In the genomic region with DNA sequence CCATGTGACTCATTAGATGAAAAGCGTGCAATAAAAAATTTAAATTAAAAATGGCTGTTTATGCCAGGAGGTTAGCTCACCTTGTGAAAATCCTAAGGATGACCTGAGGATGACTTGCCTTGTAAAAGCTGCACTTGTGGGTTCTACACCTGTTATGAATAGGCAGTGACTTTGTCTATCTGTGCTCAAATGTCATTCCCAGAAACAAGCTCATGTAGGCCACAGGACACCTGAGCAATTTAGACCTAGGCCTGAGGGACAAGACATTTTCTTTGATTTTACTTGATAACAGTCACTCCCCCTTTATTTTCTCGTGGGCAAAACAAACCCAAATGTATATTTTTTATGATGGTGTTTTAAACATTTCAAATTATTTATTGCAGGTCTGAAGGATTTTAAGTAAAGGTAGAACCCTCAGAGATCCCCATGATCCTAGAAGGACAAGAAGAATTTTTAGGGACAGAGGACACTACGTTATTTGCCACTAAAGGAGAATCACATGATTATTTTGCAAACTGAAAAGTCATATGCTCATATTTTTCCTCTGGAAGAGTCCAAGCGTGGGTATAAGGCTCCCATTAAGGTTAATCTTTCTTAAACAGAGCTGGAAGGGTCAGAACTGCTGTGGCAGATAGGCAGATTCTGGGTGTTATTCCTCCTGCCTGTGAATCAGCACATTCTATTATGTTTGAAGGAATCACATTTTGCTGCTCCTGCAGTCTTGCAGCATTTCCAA, we compare ENCODE assay signal across 1 cellular context.
A peak's percentile ranks its signal among the peaks of the same experiment; 100 is the strongest.
TF ChIP-seq lines count a peak whose summit lies in the region.

No MANE protein-coding gene starts in this region.

TF ChIP-seq in K562, 482 proteins besides CTCF, POLR2A, EP300 and RAD21 (continued from another document and continues in another):
- TF ChIP-seq NRF1 (conservative IDR thresholded peaks at IDR 0.05 in 1 of 2, IDR thresholded peaks at IDR 0.05 in 1 of 2), result no peak
- TF ChIP-seq, protein P1, sequence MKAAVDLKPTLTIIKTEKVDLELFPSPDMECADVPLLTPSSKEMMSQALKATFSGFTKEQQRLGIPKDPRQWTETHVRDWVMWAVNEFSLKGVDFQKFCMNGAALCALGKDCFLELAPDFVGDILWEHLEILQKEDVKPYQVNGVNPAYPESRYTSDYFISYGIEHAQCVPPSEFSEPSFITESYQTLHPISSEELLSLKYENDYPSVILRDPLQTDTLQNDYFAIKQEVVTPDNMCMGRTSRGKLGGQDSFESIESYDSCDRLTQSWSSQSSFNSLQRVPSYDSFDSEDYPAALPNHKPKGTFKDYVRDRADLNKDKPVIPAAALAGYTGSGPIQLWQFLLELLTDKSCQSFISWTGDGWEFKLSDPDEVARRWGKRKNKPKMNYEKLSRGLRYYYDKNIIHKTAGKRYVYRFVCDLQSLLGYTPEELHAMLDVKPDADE (conservative IDR thresholded peaks at IDR 0.05; ENCODE audit: control insufficient read depth, low read depth, low read length), result no peak
- no peak for TF ChIP-seq ZNF217 (CRISPR knock-in tag; IDR thresholded peaks at IDR 0.05)
- 0 out of 2 replicates have a peak, but pooled peaks have one; percentile 41 for TF ChIP-seq GATAD2B (IDR thresholded peaks at IDR 0.05; ENCODE audit: borderline replicate concordance)
- no peak for TF ChIP-seq CHD1 (IDR thresholded peaks at IDR 0.05; ENCODE audit: low read length)
- TF ChIP-seq PHTF2 (CRISPR knock-in tag; IDR thresholded peaks at IDR 0.05), result no peak
- no peak for TF ChIP-seq ZNF79 (CRISPR knock-in tag; IDR thresholded peaks at IDR 0.05; ENCODE audit: low read depth)
- no peak for TF ChIP-seq CBX2 (IDR thresholded peaks at IDR 0.05; ENCODE audit: insufficient read depth, low read length, poor library complexity, severe bottlenecking)
- TF ChIP-seq HNRNPH1 (optimal IDR thresholded peaks at IDR 0.05; ENCODE audit: low read depth, low read length), result no peak
- TF ChIP-seq ARNT (IDR thresholded peaks at IDR 0.05), result 0 out of 4 replicates have a peak, but pooled peaks of 1 of the 2 experiments have one; percentile 67
- TF ChIP-seq NFIC (IDR thresholded peaks at IDR 0.05), result peak; percentile 80
- TF ChIP-seq ZNF609 (CRISPR knock-in tag; IDR thresholded peaks at IDR 0.05; ENCODE audit: borderline replicate concordance), result no peak
- no peak for TF ChIP-seq ID3 (CRISPR knock-in tag; IDR thresholded peaks at IDR 0.05)
- TF ChIP-seq ID3 (tag; IDR thresholded peaks at IDR 0.05), result no peak
- no peak for TF ChIP-seq RBM17 (IDR thresholded peaks at IDR 0.05; ENCODE audit: borderline replicate concordance, low read depth, low read length)
- TF ChIP-seq, protein P2, sequence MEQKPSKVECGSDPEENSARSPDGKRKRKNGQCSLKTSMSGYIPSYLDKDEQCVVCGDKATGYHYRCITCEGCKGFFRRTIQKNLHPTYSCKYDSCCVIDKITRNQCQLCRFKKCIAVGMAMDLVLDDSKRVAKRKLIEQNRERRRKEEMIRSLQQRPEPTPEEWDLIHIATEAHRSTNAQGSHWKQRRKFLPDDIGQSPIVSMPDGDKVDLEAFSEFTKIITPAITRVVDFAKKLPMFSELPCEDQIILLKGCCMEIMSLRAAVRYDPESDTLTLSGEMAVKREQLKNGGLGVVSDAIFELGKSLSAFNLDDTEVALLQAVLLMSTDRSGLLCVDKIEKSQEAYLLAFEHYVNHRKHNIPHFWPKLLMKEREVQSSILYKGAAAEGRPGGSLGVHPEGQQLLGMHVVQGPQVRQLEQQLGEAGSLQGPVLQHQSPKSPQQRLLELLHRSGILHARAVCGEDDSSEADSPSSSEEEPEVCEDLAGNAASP (IDR thresholded peaks at IDR 0.05), result no peak
- TF ChIP-seq DPF2 (IDR thresholded peaks at IDR 0.05), result peak; percentile 98
- peak; percentile 62 for TF ChIP-seq ZFX (CRISPR knock-in tag; IDR thresholded peaks at IDR 0.05)
- peak; percentile 98 for TF ChIP-seq ARID1B (IDR thresholded peaks at IDR 0.05)
- no peak for TF ChIP-seq JUNB (CRISPR knock-in tag; conservative IDR thresholded peaks at IDR 0.05)
- peak; percentile 57; the same call in 1 of the 2 replicates for TF ChIP-seq MYBL2 (IDR thresholded peaks at IDR 0.05; ENCODE audit: low read depth)
- no peak for TF ChIP-seq MYBL2 (CRISPR knock-in tag; IDR thresholded peaks at IDR 0.05; ENCODE audit: borderline replicate concordance)
- TF ChIP-seq PHB2 (IDR thresholded peaks at IDR 0.05; ENCODE audit: low read depth), result peak; percentile 76
- no peak for TF ChIP-seq NR1H2 (CRISPR knock-in tag; IDR thresholded peaks at IDR 0.05)
- 0 out of 2 replicates have a peak, but pooled peaks have one; percentile 45 for TF ChIP-seq SMAD4 (CRISPR knock-in tag; conservative IDR thresholded peaks at IDR 0.05)
- TF ChIP-seq NR2C1 (IDR thresholded peaks at IDR 0.05), result no peak
- TF ChIP-seq NR2C1 (tag; IDR thresholded peaks at IDR 0.05), result peak; percentile 51; the same call in 1 of the 2 replicates
- no peak for TF ChIP-seq WHSC1 (IDR thresholded peaks at IDR 0.05; ENCODE audit: low read length)
- TF ChIP-seq, protein P3, sequence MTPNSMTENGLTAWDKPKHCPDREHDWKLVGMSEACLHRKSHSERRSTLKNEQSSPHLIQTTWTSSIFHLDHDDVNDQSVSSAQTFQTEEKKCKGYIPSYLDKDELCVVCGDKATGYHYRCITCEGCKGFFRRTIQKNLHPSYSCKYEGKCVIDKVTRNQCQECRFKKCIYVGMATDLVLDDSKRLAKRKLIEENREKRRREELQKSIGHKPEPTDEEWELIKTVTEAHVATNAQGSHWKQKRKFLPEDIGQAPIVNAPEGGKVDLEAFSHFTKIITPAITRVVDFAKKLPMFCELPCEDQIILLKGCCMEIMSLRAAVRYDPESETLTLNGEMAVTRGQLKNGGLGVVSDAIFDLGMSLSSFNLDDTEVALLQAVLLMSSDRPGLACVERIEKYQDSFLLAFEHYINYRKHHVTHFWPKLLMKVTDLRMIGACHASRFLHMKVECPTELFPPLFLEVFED (CRISPR knock-in tag; conservative IDR thresholded peaks at IDR 0.05), result no peak
- no peak for TF ChIP-seq ZSCAN29 (IDR thresholded peaks at IDR 0.05)
- TF ChIP-seq GTF2B (IDR thresholded peaks at IDR 0.05; ENCODE audit: extremely low read depth, insufficient read length), result no peak
- TF ChIP-seq ZNF551 (CRISPR knock-in tag; IDR thresholded peaks at IDR 0.05), result no peak
- TF ChIP-seq NCOA6 (IDR thresholded peaks at IDR 0.05), result no peak
- TF ChIP-seq KDM4B (IDR thresholded peaks at IDR 0.05; ENCODE audit: borderline replicate concordance in 2 of 2, low read depth in 1 of 2), result no peak
- TF ChIP-seq ZNF583 (CRISPR knock-in tag; IDR thresholded peaks at IDR 0.05), result peak; percentile 79; the same call in 1 of the 2 replicates
- TF ChIP-seq CEBPG (CRISPR knock-in tag; IDR thresholded peaks at IDR 0.05), result no peak
- TF ChIP-seq CEBPG (tag; conservative IDR thresholded peaks at IDR 0.05 in 1 of 2, IDR thresholded peaks at IDR 0.05 in 1 of 2), result 0 out of 4 replicates have a peak, but pooled peaks of 1 of the 2 experiments have one; percentile 7
- TF ChIP-seq, protein P4, sequence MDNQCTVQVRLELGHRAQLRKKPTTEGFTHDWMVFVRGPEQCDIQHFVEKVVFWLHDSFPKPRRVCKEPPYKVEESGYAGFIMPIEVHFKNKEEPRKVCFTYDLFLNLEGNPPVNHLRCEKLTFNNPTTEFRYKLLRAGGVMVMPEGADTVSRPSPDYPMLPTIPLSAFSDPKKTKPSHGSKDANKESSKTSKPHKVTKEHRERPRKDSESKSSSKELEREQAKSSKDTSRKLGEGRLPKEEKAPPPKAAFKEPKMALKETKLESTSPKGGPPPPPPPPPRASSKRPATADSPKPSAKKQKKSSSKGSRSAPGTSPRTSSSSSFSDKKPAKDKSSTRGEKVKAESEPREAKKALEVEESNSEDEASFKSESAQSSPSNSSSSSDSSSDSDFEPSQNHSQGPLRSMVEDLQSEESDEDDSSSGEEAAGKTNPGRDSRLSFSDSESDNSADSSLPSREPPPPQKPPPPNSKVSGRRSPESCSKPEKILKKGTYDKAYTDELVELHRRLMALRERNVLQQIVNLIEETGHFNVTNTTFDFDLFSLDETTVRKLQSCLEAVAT (IDR thresholded peaks at IDR 0.05), result no peak
- TF ChIP-seq MLX (CRISPR knock-in tag; conservative IDR thresholded peaks at IDR 0.05), result no peak
- TF ChIP-seq SRF (CRISPR knock-in tag; IDR thresholded peaks at IDR 0.05), result no peak; a peak in 1 of 4 replicates
- no peak for TF ChIP-seq FOS (IDR thresholded peaks at IDR 0.05; ENCODE audit: extremely low read depth, insufficient read length)
- no peak for TF ChIP-seq GABPB1 (CRISPR knock-in tag; IDR thresholded peaks at IDR 0.05)
- TF ChIP-seq ETV1 (tag; conservative IDR thresholded peaks at IDR 0.05; ENCODE audit: low read depth), result no peak
- TF ChIP-seq ZNF696 (CRISPR knock-in tag; conservative IDR thresholded peaks at IDR 0.05), result no peak
- no peak for TF ChIP-seq IRF2 (CRISPR knock-in tag; IDR thresholded peaks at IDR 0.05)
- peak; percentile 97 for TF ChIP-seq SMARCA4 (IDR thresholded peaks at IDR 0.05)
- TF ChIP-seq NBN (IDR thresholded peaks at IDR 0.05; ENCODE audit: low read depth), result peak; percentile 53
- no peak for TF ChIP-seq SETDB1 (IDR thresholded peaks at IDR 0.05; ENCODE audit: low read length)
- TF ChIP-seq, protein P5, sequence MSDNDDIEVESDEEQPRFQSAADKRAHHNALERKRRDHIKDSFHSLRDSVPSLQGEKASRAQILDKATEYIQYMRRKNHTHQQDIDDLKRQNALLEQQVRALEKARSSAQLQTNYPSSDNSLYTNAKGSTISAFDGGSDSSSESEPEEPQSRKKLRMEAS (CRISPR knock-in tag; IDR thresholded peaks at IDR 0.05), result no peak
- no peak for TF ChIP-seq PYGO2 (tag; IDR thresholded peaks at IDR 0.05)
- peak; percentile 67 for TF ChIP-seq CREM (IDR thresholded peaks at IDR 0.05; ENCODE audit: low read depth)
- TF ChIP-seq FOXM1 (IDR thresholded peaks at IDR 0.05; ENCODE audit: low read depth), result peak; percentile 91
- TF ChIP-seq FOXM1 (CRISPR knock-in tag; IDR thresholded peaks at IDR 0.05; ENCODE audit: low read depth), result no peak
- TF ChIP-seq TRIM24 (IDR thresholded peaks at IDR 0.05), result peak; percentile 86 to 89; a peak in 3 of 4 replicates
- TF ChIP-seq RCOR1 (IDR thresholded peaks at IDR 0.05; ENCODE audit: borderline replicate concordance in 1 of 2, low read depth in 2 of 2, low read length in 2 of 2), result peak; percentile 71 to 95; a peak in 3 of 4 replicates
- no peak for TF ChIP-seq TFAM (CRISPR knock-in tag; conservative IDR thresholded peaks at IDR 0.05)
- no peak for TF ChIP-seq NR4A1 (CRISPR knock-in tag; IDR thresholded peaks at IDR 0.05)
- TF ChIP-seq NR4A1 (tag; IDR thresholded peaks at IDR 0.05), result peak; percentile 81
- TF ChIP-seq, protein P6, sequence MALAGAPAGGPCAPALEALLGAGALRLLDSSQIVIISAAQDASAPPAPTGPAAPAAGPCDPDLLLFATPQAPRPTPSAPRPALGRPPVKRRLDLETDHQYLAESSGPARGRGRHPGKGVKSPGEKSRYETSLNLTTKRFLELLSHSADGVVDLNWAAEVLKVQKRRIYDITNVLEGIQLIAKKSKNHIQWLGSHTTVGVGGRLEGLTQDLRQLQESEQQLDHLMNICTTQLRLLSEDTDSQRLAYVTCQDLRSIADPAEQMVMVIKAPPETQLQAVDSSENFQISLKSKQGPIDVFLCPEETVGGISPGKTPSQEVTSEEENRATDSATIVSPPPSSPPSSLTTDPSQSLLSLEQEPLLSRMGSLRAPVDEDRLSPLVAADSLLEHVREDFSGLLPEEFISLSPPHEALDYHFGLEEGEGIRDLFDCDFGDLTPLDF (CRISPR knock-in tag; IDR thresholded peaks at IDR 0.05), result no peak
- TF ChIP-seq CSDE1 (IDR thresholded peaks at IDR 0.05), result no peak
- peak; percentile 90 for TF ChIP-seq SOX6 (IDR thresholded peaks at IDR 0.05)
- TF ChIP-seq GATA2 (CRISPR knock-in tag; IDR thresholded peaks at IDR 0.05), result peak; percentile 90
- no peak for TF ChIP-seq ZNF12 (CRISPR knock-in tag; IDR thresholded peaks at IDR 0.05)
- peak; percentile 98 for TF ChIP-seq TAL1 (IDR thresholded peaks at IDR 0.05)
